26 cellular contexts compared by ENCODE assay signal in genomic region chr7:123498651-123499050, GRCh38. TPM values are rescaled to one million over a fixed set of nuclear protein-coding genes. Genes with fewer than 3 reads are reported as not detected.
"Had no signal": no experiment of that assay in that cellular context is flagged by ENCODE, and none has a peak within 500 bp of the region (broad histone marks: within the 10 kb centered on the region; RNA-seq: fewer than 3 reads in every experiment).

No MANE protein-coding gene starts in this region.

- H3K36me3 ChIP-seq: ascending aorta had no signal

- H3K36me3 Mint-ChIP-seq: activated naive CD4-positive, alpha-beta T cell treated with anti-CD3 and anti-CD28 coated beads, Interleukin-2, amount 50 U/mL, for 24 hours; WTC11 had no signal

- H3K4me3 ChIP-seq: ascending aorta, body of pancreas had no signal

- H3K9me3 ChIP-seq: ascending aorta, body of pancreas had no signal

- H3K27me3 ChIP-seq: ascending aorta, body of pancreas had no signal

- H3K27ac Mint-ChIP-seq: activated CD8-positive, alpha-beta T cell treated with anti-CD3 and anti-CD28 coated beads, Interleukin-2, amount 10 ng/mL, durations not matched to agents 7 days and 5 days; activated naive CD4-positive, alpha-beta T cell treated with anti-CD3 and anti-CD28 coated beads, Interleukin-2, amount 50 U/mL, for 24 hours; T-helper 17 cell; WTC11 had no signal

- DNase-seq: activated CD4-positive, alpha-beta T cell treated with anti-CD3 and anti-CD28 coated beads for 48 hours; activated CD4-positive, alpha-beta T cell treated with anti-CD3 and anti-CD28 coated beads, Interleukin-2, amount 50 U/mL, for 4 hours; activated CD4-positive, CD25-positive, alpha-beta regulatory T cell treated with anti-CD3 and anti-CD28 coated beads, Interleukin-2, amount 50 U/mL, for 72 hours; activated CD8-positive, alpha-beta memory T cell treated with anti-CD3 and anti-CD28 coated beads, Interleukin-2, amount 50 U/mL, for 48 hours; activated CD8-positive, alpha-beta T cell treated with anti-CD3 and anti-CD28 coated beads, Interleukin-2, amount 10 ng/mL, durations not matched to agents 7 days and 5 days; activated T-cell treated with anti-CD3 and anti-CD28 coated beads, Interleukin-2, amount 50 U/mL, for 1 hour; amniotic stem cell; body of pancreas; central memory CD4-positive, alpha-beta T cell; Kasumi-1; NCI-H1048; NCI-H146; NCI-H1930; NCI-H2107; NCI-H2171 treated with DMSO at 0.1 percent for 48 hours; NCI-H526; NCI-H774; NK-92 treated with Interleukin-12 subunit alpha and Interleukin-12 subunit beta, amount 100 ng/mL, for 24 hours; PC-3; SHP77 treated with DMSO at 0.1 percent for 48 hours; T-helper 17 cell; T-helper 9 cell had no signal

- H3K4me1 Mint-ChIP-seq: activated naive CD4-positive, alpha-beta T cell treated with anti-CD3 and anti-CD28 coated beads, Interleukin-2, amount 50 U/mL, for 24 hours; T-helper 17 cell had no signal

- ATAC-seq: activated CD8-positive, alpha-beta T cell treated with anti-CD3 and anti-CD28 coated beads, Interleukin-2, amount 10 ng/mL, durations not matched to agents 7 days and 5 days; body of pancreas; PC-3; T-helper 17 cell; WTC11 had no signal

- H3K4me3 Mint-ChIP-seq: activated CD8-positive, alpha-beta T cell treated with anti-CD3 and anti-CD28 coated beads, Interleukin-2, amount 10 ng/mL, durations not matched to agents 7 days and 5 days; activated naive CD4-positive, alpha-beta T cell treated with anti-CD3 and anti-CD28 coated beads, Interleukin-2, amount 50 U/mL, for 24 hours; T-helper 17 cell; WTC11 had no signal

- H3K27ac ChIP-seq: ascending aorta, body of pancreas had no signal

- H3K9me3 Mint-ChIP-seq: activated naive CD4-positive, alpha-beta T cell treated with anti-CD3 and anti-CD28 coated beads, Interleukin-2, amount 50 U/mL, for 24 hours had no signal

RNA-seq across cellular contexts. Expression of gene IQUB, which starts 35.7 kb away (rescaled TPM):
- total RNA-seq: activated CD8-positive, alpha-beta T cell treated with anti-CD3 and anti-CD28 coated beads, Interleukin-2, amount 10 ng/mL, durations not matched to agents 7 days and 5 days; ascending aorta; bronchial epithelial cell had no signal
